In the genomic region with DNA sequence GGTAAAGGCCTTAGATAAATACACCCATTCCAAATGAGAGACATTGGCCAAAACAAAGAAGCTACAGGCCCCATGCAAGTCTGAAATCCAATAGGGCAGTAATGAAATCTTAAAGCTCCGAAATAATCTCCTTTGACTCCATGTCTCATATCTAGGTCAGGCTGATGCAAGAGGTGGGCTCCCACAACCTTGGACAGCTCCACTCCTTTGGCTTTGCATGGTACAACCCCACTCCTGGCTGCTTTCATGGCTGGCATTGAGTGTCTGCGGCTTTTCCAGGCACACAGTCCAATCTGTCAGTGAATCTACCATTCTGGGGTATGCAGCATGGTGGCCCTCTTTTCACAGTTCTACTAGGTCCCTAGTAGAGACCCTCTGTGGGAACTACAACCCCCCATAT, we compare ENCODE assay signal across 30 cellular contexts.
"Had no signal": no experiment of that assay in that cellular context is flagged by ENCODE, and none has a peak within 500 bp of the region (broad histone marks: within the 10 kb centered on the region; RNA-seq: fewer than 3 reads in every experiment).

No MANE protein-coding gene starts in this region.

- ATAC-seq: naive thymus-derived CD4-positive, alpha-beta T cell; natural killer cell; psoas muscle; right cardiac atrium; right lobe of liver; stimulated activated memory B cell treated with anti-CD40 and anti-IgM and Interleukin-4, amounts not matched to agents 10 μg/mL and 1 μg/mL and 100 μg/mL, for 72 hours; stimulated activated naive CD8-positive, alpha-beta T cell treated with anti-CD3 and anti-CD28 coated beads, Interleukin-15, amount 100 ng/mL, for 72 hours; stimulated activated naive CD8-positive, alpha-beta T cell treated with anti-CD3 and anti-CD28 coated beads, Interleukin-15, Interleukin-2, amounts not matched to agents 100 U/mL and 50 U/mL, for 24 hours had no signal

- FAIRE-seq: small intestine, urothelium cell line had no signal

- H3K4me2 ChIP-seq: neural progenitor cell had no signal

- H3K4me1 Mint-ChIP-seq: nephron; stimulated activated memory B cell treated with anti-CD40 and anti-IgM and Interleukin-4, amounts not matched to agents 10 μg/mL and 1 μg/mL and 100 μg/mL, for 72 hours; stimulated activated naive CD8-positive, alpha-beta T cell treated with anti-CD3 and anti-CD28 coated beads, Interleukin-15, amount 100 ng/mL, for 72 hours had no signal

- H3K27ac Mint-ChIP-seq: naive thymus-derived CD4-positive, alpha-beta T cell; natural killer cell; nephron; neural progenitor cell; progenitor cell of endocrine pancreas; stimulated activated memory B cell treated with anti-CD40 and anti-IgM and Interleukin-4, amounts not matched to agents 10 μg/mL and 1 μg/mL and 100 μg/mL, for 72 hours; stimulated activated naive CD8-positive, alpha-beta T cell treated with anti-CD3 and anti-CD28 coated beads, Interleukin-15, amount 100 ng/mL, for 72 hours had no signal

- H3K36me3 Mint-ChIP-seq: natural killer cell; neural progenitor cell; stimulated activated memory B cell treated with anti-CD40 and anti-IgM and Interleukin-4, amounts not matched to agents 10 μg/mL and 1 μg/mL and 100 μg/mL, for 72 hours had no signal

- H3K36me3 ChIP-seq: neural progenitor cell, ovary, right lobe of liver, sigmoid colon, suprapubic skin, tibial artery, transverse colon, upper lobe of left lung had no signal

- H3K4me3 ChIP-seq: neural progenitor cell, ovary, psoas muscle, right lobe of liver, sigmoid colon, suprapubic skin, testis, tibial artery, transverse colon, upper lobe of left lung had no signal

- H3K27me3 ChIP-seq: neural progenitor cell, ovary, right lobe of liver, sigmoid colon, suprapubic skin, testis, tibial artery, transverse colon, upper lobe of left lung had no signal

- H3K79me2 ChIP-seq: parathyroid adenoma had no signal

- H3K4me3 Mint-ChIP-seq: naive thymus-derived CD4-positive, alpha-beta T cell; nephron; neural progenitor cell; stimulated activated memory B cell treated with anti-CD40 and anti-IgM and Interleukin-4, amounts not matched to agents 10 μg/mL and 1 μg/mL and 100 μg/mL, for 72 hours; stimulated activated naive CD8-positive, alpha-beta T cell treated with anti-CD3 and anti-CD28 coated beads, Interleukin-15, amount 100 ng/mL, for 72 hours had no signal

- H3K27me3 Mint-ChIP-seq: naive thymus-derived CD4-positive, alpha-beta T cell; stimulated activated memory B cell treated with anti-CD40 and anti-IgM and Interleukin-4, amounts not matched to agents 10 μg/mL and 1 μg/mL and 100 μg/mL, for 72 hours; stimulated activated naive CD8-positive, alpha-beta T cell treated with anti-CD3 and anti-CD28 coated beads, Interleukin-15, amount 100 ng/mL, for 72 hours had no signal

- H2AFZ ChIP-seq: neural progenitor cell, parathyroid adenoma had no signal

- DNase-seq: naive thymus-derived CD4-positive, alpha-beta T cell; natural killer cell; occipital lobe; ovary; posterior cingulate gyrus; psoas muscle; right cardiac atrium; right lobe of liver; sigmoid colon; small intestine; stimulated activated CD4-positive, alpha-beta T cell treated with anti-CD3 and anti-CD28 coated beads, Interleukin-15, amount 100 ng/mL, for 24 hours; stimulated activated CD4-positive, alpha-beta T cell treated with anti-CD3 and anti-CD28 coated beads, Interleukin-2, amount 100 ng/mL, for 24 hours; stimulated activated CD4-positive, alpha-beta T cell treated with anti-CD3 and anti-CD28 coated beads, Interleukin-2, amount 100 ng/mL, for 48 hours; stimulated activated CD4-positive, alpha-beta T cell treated with anti-CD3 and anti-CD28 coated beads, Interleukin-4, amount 100 ng/mL, for 4 hours; stimulated activated CD8-positive, alpha-beta memory T cell treated with anti-CD3 and anti-CD28 coated beads, Interleukin-4, amount 100 ng/mL, for 48 hours; stimulated activated naive CD4-positive, alpha-beta T cell; stimulated activated naive CD8-positive, alpha-beta T cell treated with anti-CD3 and anti-CD28 coated beads, Interleukin-15, amount 100 ng/mL, for 72 hours; stimulated activated naive CD8-positive, alpha-beta T cell treated with anti-CD3 and anti-CD28 coated beads, Interleukin-15, Interleukin-2, amounts not matched to agents 100 U/mL and 50 U/mL, for 24 hours; substantia nigra; testis; tibial artery; transverse colon; upper lobe of left lung had no signal

- H3K27ac ChIP-seq: neural progenitor cell, ovary, parathyroid adenoma, psoas muscle, right lobe of liver, sigmoid colon, suprapubic skin, testis, tibial artery, transverse colon, upper lobe of left lung had no signal

- H3K9me3 ChIP-seq: ovary, psoas muscle, right lobe of liver, sigmoid colon, suprapubic skin, testis, tibial artery, transverse colon had no signal

- H3K9ac ChIP-seq: neural progenitor cell, parathyroid adenoma had no signal

- H3K4me1 ChIP-seq: psoas muscle, right lobe of liver, sigmoid colon, suprapubic skin, testis, transverse colon had no signal
